ENCODE assay signal across 16 cellular contexts in the genomic region with DNA sequence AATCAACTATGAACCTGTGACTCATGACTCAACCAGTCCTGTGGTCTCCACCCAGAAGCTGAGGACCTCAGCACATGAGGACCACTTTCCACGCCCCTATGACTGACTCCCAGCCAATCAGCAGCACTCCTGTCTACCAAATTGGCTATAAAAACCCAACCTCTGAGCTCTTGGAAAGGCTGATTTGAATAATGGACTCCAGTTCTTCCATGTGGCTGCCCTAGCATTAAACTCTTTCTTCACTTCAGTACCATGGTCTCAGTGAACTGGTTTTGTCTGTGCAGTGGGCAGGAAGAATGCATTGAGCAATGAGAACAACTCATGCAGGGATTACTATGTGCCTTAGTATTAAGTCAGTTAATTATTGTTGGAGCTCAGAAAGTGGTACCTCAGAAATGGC.
A peak's percentile ranks its signal among the peaks of the same experiment; 100 is the strongest.
DNase-seq lines count a peak whose midpoint lies in the region; ATAC-seq and TF ChIP-seq lines count a peak whose summit lies in the region.
"Had no signal": no experiment of that assay in that cellular context is flagged by ENCODE, and none has a peak within 500 bp of the region (broad histone marks: within the 10 kb centered on the region; RNA-seq: fewer than 3 reads in every experiment).

No MANE protein-coding gene starts in this region.

- H3K9me3 Mint-ChIP-seq in endodermal cell: no peaks in the 10 kb centered on the region
- H3K9me3 Mint-ChIP-seq: CD8-positive, alpha-beta memory T cell had no signal

- POLR2A ChIA-PET in RWPE1 (lab: Yijun Ruan, JAX; ENCODE audit: low non-redundant PET): no interaction called here

- no peaks in the 10 kb centered on the region for H3K36me3 ChIP-seq in adipocyte (ENCODE audit: control insufficient read depth, insufficient read depth, low read length, severe bottlenecking)
- no peaks in the 10 kb centered on the region for H3K36me3 ChIP-seq in heart left ventricle
- H3K36me3 ChIP-seq in endodermal cell (ENCODE audit: control insufficient read depth, insufficient read depth, low read length): no peaks in the 10 kb centered on the region
- H3K36me3 ChIP-seq: BE2C had no signal

- ATAC-seq in heart left ventricle: no peak

- H3K9ac ChIP-seq in adipocyte (ENCODE audit: low read length): no peak overlapping the region
- H3K9ac ChIP-seq in endodermal cell (ENCODE audit: extremely low read depth, low read length, poor library complexity, severe bottlenecking): no peak overlapping the region

- no peak overlapping the region for H3K4me3 ChIP-seq in adipocyte (ENCODE audit: low read length)
- H3K4me3 ChIP-seq in heart left ventricle: no peak overlapping the region
- no peak overlapping the region for H3K4me3 ChIP-seq in endodermal cell (ENCODE audit: low read length)

- H3K9me3 ChIP-seq in adipocyte (ENCODE audit: control insufficient read depth, low read length) (no peaks in the 10 kb centered on the region), heart left ventricle (no peaks in the 10 kb centered on the region), endodermal cell (ENCODE audit: control insufficient read depth, low read length) (no peaks in the 10 kb centered on the region)
- H3K9me3 ChIP-seq: BE2C had no signal

- H3K4me3 Mint-ChIP-seq in endodermal cell: no peak overlapping the region
- H3K4me3 Mint-ChIP-seq: CD4-positive, CD25-positive, alpha-beta regulatory T cell had no signal

- H3K27me3 Mint-ChIP-seq in endodermal cell (ENCODE audit: insufficient read depth): no peaks in the 10 kb centered on the region
- H3K27me3 Mint-ChIP-seq: CD4-positive, CD25-positive, alpha-beta regulatory T cell had no signal

- TF ChIP-seq CTCF in RWPE1 (conservative IDR thresholded peaks at IDR 0.05; ENCODE audit: low read depth) (no peak), heart left ventricle (IDR thresholded peaks at IDR 0.05) (no peak), endodermal cell (conservative IDR thresholded peaks at IDR 0.05) (no peak)

- no peaks in the 10 kb centered on the region for H3K36me3 Mint-ChIP-seq in endodermal cell (ENCODE audit: low read depth)
- H3K36me3 Mint-ChIP-seq: CD4-positive, CD25-positive, alpha-beta regulatory T cell; CD8-positive, alpha-beta memory T cell had no signal

- DNase-seq in EH (ENCODE audit: low read depth) (peak; percentile 50), adipocyte (ENCODE audit: low read depth) (peak; percentile 14), iris pigment epithelial cell (ENCODE audit: low read depth) (peak; percentile 37), kidney tubule cell (ENCODE audit: low spot score) (peak; percentile 87), RWPE1 (ENCODE audit: low spot score) (no peak), heart left ventricle (no peak), endodermal cell (no peak), NCI-H1417 (lab: John Stamatoyannopoulos, UW) (no peak)
- DNase-seq: BE2C; C1 segment of cervical spinal cord; CD4-positive, CD25-positive, alpha-beta regulatory T cell; CD8-positive, alpha-beta memory T cell; COR-L47; GF-D8; GOT3; H7 had no signal

- TF ChIP-seq POLR2A in heart left ventricle (IDR thresholded peaks at IDR 0.05): no peak

- no peaks in the 10 kb centered on the region for H3K4me1 Mint-ChIP-seq in endodermal cell
- H3K4me1 Mint-ChIP-seq: CD4-positive, CD25-positive, alpha-beta regulatory T cell; CD8-positive, alpha-beta memory T cell had no signal

- no peaks in the 10 kb centered on the region for H3K27me3 ChIP-seq in adipocyte (replicated peaks; ENCODE audit: control insufficient read depth, insufficient read depth, low read length)
- H3K27me3 ChIP-seq in heart left ventricle: peaks cover 0 to 6% (median 0%) of the 10 kb centered on the region in 9 donors
- H3K27me3 ChIP-seq in endodermal cell (ENCODE audit: control insufficient read depth, insufficient read depth, low read length, poor library complexity, severe bottlenecking): no peaks in the 10 kb centered on the region
- H3K27me3 ChIP-seq: BE2C had no signal

- no peak overlapping the region for H3K27ac ChIP-seq in RWPE1
- H3K27ac ChIP-seq in heart left ventricle: no peak overlapping the region
- H3K27ac ChIP-seq in endodermal cell (ENCODE audit: low read depth, low read length): no peak overlapping the region

- 87 to 94% (median 91%) methylated on average over 1 of the region's 1 CpG for WGBS in heart left ventricle, 4 donors
- 79% methylated on average over 1 of the region's 1 CpG; no CpG with 5 or more reads in 1 of the 2 experiments for WGBS in endodermal cell (ENCODE audit: insufficient coverage in 1 of 2, insufficient read length in 1 of 2), 2 experiments

- intact Hi-C loops in heart left ventricle (cut with DNase I): no loop called here

- CTCF ChIA-PET in RWPE1 (lab: Yijun Ruan, JAX): interaction anchor here (0.7 kb wide), 2 partner anchors 805 to 1570 kb away, joined by 3 read pairs; no protein-coding TSS in a partner anchor

- H3K27ac Mint-ChIP-seq in endodermal cell: no peak overlapping the region
- H3K27ac Mint-ChIP-seq: CD4-positive, CD25-positive, alpha-beta regulatory T cell; CD8-positive, alpha-beta memory T cell had no signal

- H3K4me1 ChIP-seq in adipocyte (ENCODE audit: control insufficient read depth, insufficient read depth, low read length): peaks cover 3% of the 10 kb centered on the region
- H3K4me1 ChIP-seq in heart left ventricle: peaks cover 0 to 11% (median 0%) of the 10 kb centered on the region in 12 donors
- no peaks in the 10 kb centered on the region for H3K4me1 ChIP-seq in endodermal cell (ENCODE audit: control insufficient read depth, insufficient read depth, low read length)
- H3K4me1 ChIP-seq: BE2C had no signal

Comparison
In these comparisons a context has a peak if more than half of its experiments do, and no peak if none do; other contexts are left out.
1. DNase-seq: peak in EH (single experiment), adipocyte (single experiment), iris pigment epithelial cell (single experiment) and kidney tubule cell (single experiment); none in RWPE1 (single experiment), heart left ventricle (0 of 5), endodermal cell (single experiment) and NCI-H1417 (0 of 3).